In the genomic region with DNA sequence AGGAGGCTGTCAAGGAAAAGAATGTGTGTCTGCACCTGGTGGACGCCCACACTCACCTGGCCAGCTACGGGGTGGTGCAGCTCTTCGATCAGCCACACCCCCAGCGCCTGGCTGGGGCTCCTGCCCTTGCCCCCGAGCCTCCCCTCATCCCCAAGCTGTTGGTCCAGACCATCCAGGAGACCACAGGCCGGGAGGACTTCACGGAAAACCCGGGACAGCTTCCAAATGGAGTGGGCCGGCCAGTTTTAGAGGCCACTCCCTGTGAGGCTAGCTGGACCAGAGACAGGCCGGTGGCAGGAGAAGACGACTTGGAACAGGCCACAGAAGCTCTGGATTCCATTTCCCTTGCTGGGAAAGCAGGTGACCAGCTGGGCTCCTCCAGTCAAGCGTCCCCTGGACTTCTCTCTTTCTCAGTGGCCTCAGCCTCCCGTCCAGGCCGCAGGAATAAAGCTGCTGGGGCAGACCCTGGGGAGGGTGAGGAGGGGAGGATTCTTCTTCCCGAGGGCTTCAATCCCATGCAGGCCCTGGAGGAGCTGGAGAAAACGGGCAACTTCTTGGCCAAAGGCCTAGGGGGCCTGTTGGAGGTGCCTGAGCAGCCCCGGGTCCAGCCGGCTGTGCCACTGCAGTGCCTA, we compare ENCODE assay signal across 16 cellular contexts. TPM values are rescaled to one million over a fixed set of nuclear protein-coding genes. Genes with fewer than 3 reads are reported as not detected.
"Had no signal": no experiment of that assay in that cellular context is flagged by ENCODE, and none has a peak within 500 bp of the region (broad histone marks: within the 10 kb centered on the region; RNA-seq: fewer than 3 reads in every experiment).

No MANE protein-coding gene starts in this region.

- H3K27ac ChIP-seq: body of pancreas had no signal

- H3K9me3 ChIP-seq: body of pancreas, mucosa of descending colon, stomach had no signal

- H3K27me3 ChIP-seq: body of pancreas, stomach had no signal

- H3K4me3 ChIP-seq: body of pancreas, mucosa of descending colon had no signal

- DNase-seq: activated CD8-positive, alpha-beta memory T cell treated with anti-CD3 and anti-CD28 coated beads, Interleukin-2, amount 50 U/mL, for 4 hours; activated CD8-positive, alpha-beta T cell treated with anti-CD3 and anti-CD28 coated beads for 36 hours; activated naive CD4-positive, alpha-beta T cell treated with Interleukin-2 at 50 U/mL for 16 hours; body of pancreas; dermis blood vessel endothelial cell; endodermal cell; erythroblast; hippocampal formation; left cardiac atrium; mucosa of descending colon; nephron progenitor cell; stimulated activated CD4-positive, alpha-beta T cell treated with anti-CD3 and anti-CD28 coated beads, Interleukin-4, amount 100 ng/mL, for 1 hour; stomach had no signal

RNA-seq across cellular contexts. Expression of a gene that starts 15.9 kb away (rescaled TPM):
- total RNA-seq: glomerular endothelial cell, lung microvascular endothelial cell had no signal

RNA-seq across cellular contexts. Expression of a gene that starts 35.1 kb away (rescaled TPM):
- total RNA-seq: activated T-helper 1 cell treated with anti-CD3 and anti-CD28 coated beads, Interleukin-12 subunit alpha, Interleukin-12 subunit beta, Interleukin-2, Interleukin-4 antibody, amounts not matched to agents 30 ng/mL and 10 ng/mL and 1 ng/mL, durations not matched to agents 14 hours and 24 hours and 36 hours; dermis blood vessel endothelial cell; lung microvascular endothelial cell had no signal
